7 cellular contexts compared by ENCODE assay signal in genomic region chr16:89971495-89972243, GRCh38.
DNase-seq lines count a peak whose midpoint lies in the region; ATAC-seq and TF ChIP-seq lines count a peak whose summit lies in the region.

No MANE protein-coding gene starts in this region.

- TF ChIP-seq POLR2A in NB4 (IDR thresholded peaks at IDR 0.05; ENCODE audit: extremely low read depth, insufficient read length) = no peak

- peak; percentile 10 for ATAC-seq in GM21360 (IDR thresholded peaks at IDR 0.05; ENCODE audit: unreplicated experiment)

- H3K9me3 ChIP-seq in muscle layer of duodenum (ENCODE audit: control insufficient read depth in 1 of 2, low read length in 2 of 2) = no peaks in the 10 kb centered on the region

- H3K27ac ChIP-seq in coronary artery (peak overlapping the region; percentile 94 to 96), muscle layer of duodenum (ENCODE audit: low read length) (peak overlapping the region; percentile 69)

- H3K27me3 ChIP-seq in muscle layer of duodenum (ENCODE audit: low read depth, low read length) = no peaks in the 10 kb centered on the region

- TF ChIP-seq CTCF in NB4 (IDR thresholded peaks at IDR 0.05; ENCODE audit: low read depth, low read length) (no peak), coronary artery (IDR thresholded peaks at IDR 0.05) (no peak)

- DNase-seq in NB4 (ENCODE audit: low read depth) (no peak), coronary artery (ENCODE audit: low spot score) (no peak), NCI-H2081 (lab: John Stamatoyannopoulos, UW) (no peak), NCI-H2171 treated with DMSO at 0.1 percent for 48 hours (lab: John Stamatoyannopoulos, UW) (no peak), superior temporal gyrus (ENCODE audit: extremely low spot score) (no peak)

- peaks cover 0 to 7% of the 10 kb centered on the region in 2 donors for H3K36me3 ChIP-seq in muscle layer of duodenum (ENCODE audit: control insufficient read depth in 1 of 2, insufficient read depth in 2 of 2, low read length in 2 of 2)

- H3K4me3 ChIP-seq in NB4 (ENCODE audit: low read depth, low read length) = peak overlapping the region; percentile 85
- peak overlapping the region; percentile 97 for H3K4me3 ChIP-seq in coronary artery
- peak overlapping the region; percentile 88 to 94 for H3K4me3 ChIP-seq in muscle layer of duodenum (ENCODE audit: low read depth in 1 of 2, low read length in 2 of 2)

- H3K4me1 ChIP-seq in muscle layer of duodenum (ENCODE audit: control insufficient read depth in 1 of 2, insufficient read depth in 2 of 2, low read length in 2 of 2) = peaks cover 0 to 28% of the 10 kb centered on the region in 2 donors
